18 cellular contexts compared by ENCODE assay signal in the genomic region with DNA sequence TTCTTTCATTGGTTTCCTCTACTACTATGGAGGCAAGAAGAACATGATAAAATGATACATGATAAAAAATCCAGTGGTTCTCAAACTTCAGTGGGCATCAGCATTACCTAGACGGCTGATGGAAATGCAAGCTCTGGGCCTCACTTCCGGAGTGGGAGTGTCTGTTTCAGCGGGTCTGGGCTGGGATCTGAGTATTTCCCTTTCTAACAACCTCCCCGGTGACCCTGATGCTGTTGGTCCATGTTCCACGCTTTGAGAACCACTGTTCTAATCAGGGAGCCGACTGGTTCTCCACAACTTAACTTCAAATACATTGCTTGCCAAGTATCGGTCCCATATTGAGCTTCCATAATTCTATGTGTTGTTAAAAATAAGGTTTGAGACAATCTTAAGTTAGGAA.
DNase-seq lines count a peak whose midpoint lies in the region; ATAC-seq, FAIRE-seq and TF ChIP-seq lines count a peak whose summit lies in the region.
"Had no signal": no experiment of that assay in that cellular context is flagged by ENCODE, and none has a peak within 500 bp of the region (broad histone marks: within the 10 kb centered on the region; RNA-seq: fewer than 3 reads in every experiment).

No MANE protein-coding gene starts in this region.

- peak; percentile 4 for DNase-seq in ELF-1 (ENCODE audit: low read depth, low spot score)
- no peak for DNase-seq in H1 (ENCODE audit: low read depth in 1 of 2, low spot score in 2 of 2)
- peak; percentile 19 for DNase-seq in iPS-NIHi11 (ENCODE audit: low spot score)
- no peak for DNase-seq in activated naive CD8-positive, alpha-beta T cell treated with anti-CD3 and anti-CD28 coated beads, Interleukin-2, amount 50 U/mL, for 24 hours
- no peak for DNase-seq in MM.1S
- no peak for DNase-seq in KBM-7
- no peak for DNase-seq in activated T-cell treated with anti-CD3 and anti-CD28 coated beads, Interleukin-2, amount 50 U/mL, for 48 hours
- DNase-seq: ACHN; CD4-positive, CD25-positive, alpha-beta regulatory T cell; DMS 273 treated with DMSO at 0.1 percent for 48 hours; GOT3; HCEC 1CT; HFFc6 had no signal

- no peak overlapping the region for H4K5ac ChIP-seq in H1 (ENCODE audit: insufficient read length, low read depth, low read length)

- H3K4me1 ChIP-seq in HUES6 (ENCODE audit: control insufficient read depth, insufficient read depth, low read length): peaks cover 36% of the 10 kb centered on the region
- peaks cover 2 to 18% (median 13%) of the 10 kb centered on the region in 4 experiments; a peak in 6 of 7 replicates for H3K4me1 ChIP-seq in H1 (replicated peaks in 1 of 4; ENCODE audit: control insufficient read depth in 3 of 4, insufficient read depth in 4 of 4, low read length in 3 of 4)
- H3K4me1 ChIP-seq in MM.1S (ENCODE audit: low read length): no peaks in the 10 kb centered on the region
- H3K4me1 ChIP-seq: BLaER1 treated with 17β-estradiol and CSF1 and Interleukin-3, amounts not matched to agents 10 nM and 100 nM had no signal

- no peak overlapping the region for H3K27ac Mint-ChIP-seq in activated naive CD8-positive, alpha-beta T cell treated with anti-CD3 and anti-CD28 coated beads, Interleukin-2, amount 50 U/mL, for 24 hours
- H3K27ac Mint-ChIP-seq: CD4-positive, CD25-positive, alpha-beta regulatory T cell; HFFc6 had no signal

- H3K27ac ChIP-seq in HUES6 (ENCODE audit: low read depth, low read length) (peak overlapping the region; percentile 61; the same call in 1 of the 2 replicates), H1 (ENCODE audit: low read depth, low read length) (no peak overlapping the region), MM.1S (ENCODE audit: low read length) (no peak overlapping the region)
- H3K27ac ChIP-seq: BLaER1 treated with 17β-estradiol and CSF1 and Interleukin-3, amounts not matched to agents 10 nM and 100 nM; HL-60 had no signal

- H3K4me1 Mint-ChIP-seq in activated naive CD8-positive, alpha-beta T cell treated with anti-CD3 and anti-CD28 coated beads, Interleukin-2, amount 50 U/mL, for 24 hours: no peaks in the 10 kb centered on the region
- H3K4me1 Mint-ChIP-seq: CD4-positive, CD25-positive, alpha-beta regulatory T cell had no signal

- ATAC-seq in activated naive CD8-positive, alpha-beta T cell treated with anti-CD3 and anti-CD28 coated beads, Interleukin-2, amount 50 U/mL, for 24 hours: no peak
- ATAC-seq: GM12878 had no signal

- H3K36me3 ChIP-seq in HUES6 (ENCODE audit: control insufficient read depth, insufficient read depth, low read length) (no peaks in the 10 kb centered on the region), H1 (ENCODE audit: control insufficient read depth in 2 of 4, insufficient read depth in 4 of 4, low read length in 3 of 4) (no peaks in the 10 kb centered on the region; a peak in 1 of 8 replicates), MM.1S (replicated peaks; ENCODE audit: insufficient read depth, low read length) (no peaks in the 10 kb centered on the region)
- H3K36me3 ChIP-seq: BLaER1 treated with 17β-estradiol and CSF1 and Interleukin-3, amounts not matched to agents 10 nM and 100 nM had no signal

- no peak overlapping the region for H3K23ac ChIP-seq in H1 (ENCODE audit: insufficient read length)

- H2BK5ac ChIP-seq in H1 (ENCODE audit: low read depth, low read length): peak overlapping the region; percentile 29; the same call in 1 of the 2 replicates

- peak overlapping the region; percentile 67; the same call in 1 of the 2 replicates for H2BK20ac ChIP-seq in H1 (ENCODE audit: low read length)

- no peaks in the 10 kb centered on the region; the same call in 1 of the 2 replicates for H3K23me2 ChIP-seq in H1 (ENCODE audit: low read depth, low read length)

- no peak for TF ChIP-seq RAD21 in H1 (IDR thresholded peaks at IDR 0.05 in 1 of 2, conservative IDR thresholded peaks at IDR 0.05 in 1 of 2; ENCODE audit: low read depth in 2 of 2, low read length in 2 of 2)

- no peaks in the 10 kb centered on the region for H3K36me3 Mint-ChIP-seq in activated naive CD8-positive, alpha-beta T cell treated with anti-CD3 and anti-CD28 coated beads, Interleukin-2, amount 50 U/mL, for 24 hours (ENCODE audit: low read depth)
- H3K36me3 Mint-ChIP-seq: CD4-positive, CD25-positive, alpha-beta regulatory T cell had no signal

- H2BK12ac ChIP-seq in H1 (ENCODE audit: low read depth, low read length): no peak overlapping the region

- H3K56ac ChIP-seq in H1 (replicated peaks; ENCODE audit: insufficient read length, low read depth, low read length): no peak overlapping the region

- WGBS in H1 (ENCODE audit: extremely low coverage in 1 of 2, insufficient coverage in 1 of 2, insufficient read length in 1 of 2, insufficient replicate concordance in 2 of 2, low coverage in 1 of 2, low lambda C conversion rate in 2 of 2, missing lambda C conversion rate in 1 of 2), 2 experiments: 57% methylated on average over 7 of the region's 7 CpGs; no CpG with 5 or more reads in 1 of the 2 experiments

- no peak overlapping the region for H3K18ac ChIP-seq in H1 (ENCODE audit: extremely low read depth, low read length)

- no peak overlapping the region for H4K8ac ChIP-seq in H1 (ENCODE audit: extremely low read depth, insufficient read depth, low read length)

- H3K27me3 ChIP-seq in HUES6 (ENCODE audit: control insufficient read depth, insufficient read depth, low read length) (no peaks in the 10 kb centered on the region), H1 (replicated peaks in 1 of 4; ENCODE audit: control insufficient read depth in 3 of 4, extremely low read depth in 1 of 4, insufficient read depth in 3 of 4, low read length in 3 of 4) (no peaks in the 10 kb centered on the region), MM.1S (replicated peaks; ENCODE audit: insufficient read depth, low read length) (no peaks in the 10 kb centered on the region)
- H3K27me3 ChIP-seq: BLaER1 treated with 17β-estradiol and CSF1 and Interleukin-3, amounts not matched to agents 10 nM and 100 nM had no signal

- H2BK15ac ChIP-seq in H1 (ENCODE audit: low read length): no peak overlapping the region

- no peak for TF ChIP-seq CTCF in H1 (IDR thresholded peaks at IDR 0.05; ENCODE audit: control extremely low read depth in 1 of 3, insufficient read depth in 1 of 3, low read depth in 1 of 3, low read length in 3 of 3)
- no peak for TF ChIP-seq CTCF in MM.1S (IDR thresholded peaks at IDR 0.05; ENCODE audit: low read length)

- no peak overlapping the region for H3K14ac ChIP-seq in H1 (ENCODE audit: insufficient read length)

- H3K27me3 Mint-ChIP-seq in activated naive CD8-positive, alpha-beta T cell treated with anti-CD3 and anti-CD28 coated beads, Interleukin-2, amount 50 U/mL, for 24 hours: no peaks in the 10 kb centered on the region
- H3K27me3 Mint-ChIP-seq: CD4-positive, CD25-positive, alpha-beta regulatory T cell had no signal

- TF ChIP-seq POLR2A in H1 (IDR thresholded peaks at IDR 0.05; ENCODE audit: control extremely low read depth in 1 of 2, low read depth in 2 of 2, low read length in 2 of 2): no peak

- peaks cover 5% of the 10 kb centered on the region for H3K9me3 Mint-ChIP-seq in activated naive CD8-positive, alpha-beta T cell treated with anti-CD3 and anti-CD28 coated beads, Interleukin-2, amount 50 U/mL, for 24 hours

- in situ Hi-C loops in KBM-7 (cut with MboI; ENCODE audit: low pct_unique_long_range_greater_than_20kb, low sequenced_read_pairs): no loop called here

- H3K4ac ChIP-seq in H1 (replicated peaks; ENCODE audit: insufficient read length, low read depth, low read length): peak overlapping the region; percentile 1

- no peak for FAIRE-seq in H1 (lab: Jason Lieb, UNC)
- FAIRE-seq: GM12878, GM18507 had no signal

- CTCF ChIA-PET in H1 (lab: Charles Lee; ENCODE audit: partially characterized antibody): interaction anchor here (0.7 to 1.4 kb wide), 2 partner anchors 179 to 512 kb away, joined by 3 to 4 read pairs; no protein-coding TSS in a partner anchor

- H4K20me1 ChIP-seq in H1 (replicated peaks in 1 of 2; ENCODE audit: control insufficient read depth in 1 of 2, insufficient read depth in 2 of 2, low read length in 2 of 2) (no peaks in the 10 kb centered on the region), MM.1S (ENCODE audit: insufficient read depth, low read length) (no peaks in the 10 kb centered on the region)
- H4K20me1 ChIP-seq: BLaER1 treated with 17β-estradiol and CSF1 and Interleukin-3, amounts not matched to agents 10 nM and 100 nM had no signal

- no peak overlapping the region for H4K91ac ChIP-seq in H1 (replicated peaks; ENCODE audit: insufficient read length, low read length)

- H3K9me2 ChIP-seq in MM.1S (replicated peaks; ENCODE audit: insufficient read depth, low read length): no peaks in the 10 kb centered on the region

- H3K4me2 ChIP-seq in H1 (ENCODE audit: insufficient read depth in 1 of 2, low read depth in 2 of 2, low read length in 2 of 2) (peak overlapping the region; percentile 33 to 40; a peak in 3 of 4 replicates), MM.1S (ENCODE audit: low read depth, low read length) (no peak overlapping the region)
- H3K4me2 ChIP-seq: BLaER1 treated with 17β-estradiol and CSF1 and Interleukin-3, amounts not matched to agents 10 nM and 100 nM had no signal

- H3K4me3 ChIP-seq in HUES6 (ENCODE audit: low read depth, low read length) (peak overlapping the region; percentile 39), H1 (ENCODE audit: extremely low read depth in 1 of 4, insufficient read depth in 2 of 4, low read depth in 3 of 4, low read length in 4 of 4) (peak overlapping the region in 1 of 4 experiments; percentile 26; a peak in 1 of 8 replicates), MM.1S (ENCODE audit: low read length) (no peak overlapping the region)
- H3K4me3 ChIP-seq: BLaER1 treated with 17β-estradiol and CSF1 and Interleukin-3, amounts not matched to agents 10 nM and 100 nM; GM12878 had no signal

- POLR2A ChIA-PET in H1 (lab: Charles Lee; ENCODE audit: partially characterized antibody): no interaction called here

- no peak overlapping the region for H2AFZ ChIP-seq in H1 (ENCODE audit: low read length)
- no peak overlapping the region for H2AFZ ChIP-seq in MM.1S (ENCODE audit: low read length)

- H3K9ac ChIP-seq in HUES6 (ENCODE audit: low read length): peak overlapping the region; percentile 39
- H3K9ac ChIP-seq in H1 (replicated peaks in 1 of 4; ENCODE audit: extremely low read depth in 1 of 4, low read depth in 3 of 4, low read length in 3 of 4): no peak overlapping the region
- H3K9ac ChIP-seq in MM.1S (ENCODE audit: low read length): no peak overlapping the region
- H3K9ac ChIP-seq: BLaER1 treated with 17β-estradiol and CSF1 and Interleukin-3, amounts not matched to agents 10 nM and 100 nM had no signal

- no peaks in the 10 kb centered on the region for H3F3A ChIP-seq in MM.1S (ENCODE audit: insufficient read depth, low read length)

- H3K79me2 ChIP-seq in H1 (ENCODE audit: control insufficient read depth in 1 of 2, insufficient read depth in 2 of 2, low read length in 2 of 2): no peaks in the 10 kb centered on the region
- H3K79me2 ChIP-seq in MM.1S (ENCODE audit: low read length): no peaks in the 10 kb centered on the region

- peaks cover 17% of the 10 kb centered on the region for H3K9me3 ChIP-seq in HUES6 (ENCODE audit: control insufficient read depth, insufficient read depth, low read depth, low read length)
- H3K9me3 ChIP-seq in H1 (ENCODE audit: insufficient read depth in 2 of 2, low read depth in 1 of 2, low read length in 1 of 2): peaks cover 5 to 8% of the 10 kb centered on the region in 2 experiments; a peak in 3 of 4 replicates
- H3K9me3 ChIP-seq in MM.1S (replicated peaks; ENCODE audit: insufficient read depth, low read length): no peaks in the 10 kb centered on the region

- no peaks in the 10 kb centered on the region for H3K79me1 ChIP-seq in H1 (ENCODE audit: low read depth, low read length)

- H2AK5ac ChIP-seq in H1 (ENCODE audit: low read depth, low read length): no peak overlapping the region

- no peak for TF ChIP-seq EP300 in H1 (IDR thresholded peaks at IDR 0.05; ENCODE audit: borderline replicate concordance in 1 of 2, low read depth in 2 of 2, low read length in 2 of 2)

- no peak overlapping the region for H2BK120ac ChIP-seq in H1 (replicated peaks; ENCODE audit: low read depth, low read length)

- H3K4me3 Mint-ChIP-seq in activated naive CD8-positive, alpha-beta T cell treated with anti-CD3 and anti-CD28 coated beads, Interleukin-2, amount 50 U/mL, for 24 hours: no peak overlapping the region
- H3K4me3 Mint-ChIP-seq: CD4-positive, CD25-positive, alpha-beta regulatory T cell; HFFc6 had no signal

Comparison
In these comparisons a context has a peak if more than half of its experiments do, and no peak if none do; other contexts are left out.
1. DNase-seq: peak in ELF-1 (single experiment) and iPS-NIHi11 (single experiment); none in H1 (0 of 2), activated naive CD8-positive, alpha-beta T cell treated with anti-CD3 and anti-CD28 coated beads, Interleukin-2, amount 50 U/mL, for 24 hours (single experiment), MM.1S (single experiment), KBM-7 (single experiment) and activated T-cell treated with anti-CD3 and anti-CD28 coated beads, Interleukin-2, amount 50 U/mL, for 48 hours (0 of 2).